ENCODE assay signal across 24 cellular contexts in genomic region chr6:163825033-163825432, GRCh38.
A peak's percentile ranks its signal among the peaks of the same experiment; 100 is the strongest.
DNase-seq lines count a peak whose midpoint lies in the region; ATAC-seq, FAIRE-seq and TF ChIP-seq lines count a peak whose summit lies in the region.
"Had no signal": no experiment of that assay in that cellular context is flagged by ENCODE, and none has a peak within 500 bp of the region (broad histone marks: within the 10 kb centered on the region; RNA-seq: fewer than 3 reads in every experiment).

No MANE protein-coding gene starts in this region.

- H3K4me2 ChIP-seq in GM23338 (no peak overlapping the region), HepG2 (ENCODE audit: low read depth, low read length) (no peak overlapping the region)

- no peak overlapping the region for H3K4me3 ChIP-seq in HFF-Myc (replicated peaks; ENCODE audit: low read depth, low read length)
- no peak overlapping the region for H3K4me3 ChIP-seq in GM23338
- no peak overlapping the region for H3K4me3 ChIP-seq in HepG2 (replicated peaks in 1 of 3; ENCODE audit: insufficient read depth in 1 of 3, low read depth in 2 of 3, low read length in 3 of 3)
- H3K4me3 ChIP-seq: tibial nerve had no signal

- CTCF ChIA-PET in HepG2 (lab: Yijun Ruan, JAX; ENCODE audit: low intra/inter-chr PET ratio, low total read pairs): no interaction called here

- no peaks in the 10 kb centered on the region for H3K36me3 Mint-ChIP-seq in GM23338 (ENCODE audit: low read depth)

- no peaks in the 10 kb centered on the region for H3K4me1 Mint-ChIP-seq in GM23338

- TF ChIP-seq EP300 in HepG2 (IDR thresholded peaks at IDR 0.05; ENCODE audit: low read depth in 2 of 2, low read length in 2 of 2) (no peak), HepG2 (CRISPR knock-in tag; IDR thresholded peaks at IDR 0.05; ENCODE audit: borderline replicate concordance) (no peak)

- H3K36me3 ChIP-seq in GM23338 (ENCODE audit: insufficient read depth) (no peaks in the 10 kb centered on the region), HepG2 (replicated peaks in 1 of 2; ENCODE audit: control insufficient read depth in 1 of 2, insufficient read depth in 2 of 2, low read length in 2 of 2) (no peaks in the 10 kb centered on the region)
- H3K36me3 ChIP-seq: tibial nerve had no signal

- H3F3A ChIP-seq in GM23338 (replicated peaks; ENCODE audit: low read depth): no peaks in the 10 kb centered on the region

- H3K9me3 ChIP-seq in HepG2 (ENCODE audit: low read length): no peaks in the 10 kb centered on the region
- H3K9me3 ChIP-seq: Caco-2, tibial nerve had no signal

- no peak overlapping the region for H3K9ac ChIP-seq in HepG2 (ENCODE audit: insufficient read depth, low read depth, low read length)

- 20% methylated on average over 8 of the region's 9 CpGs for WGBS in HepG2 (ENCODE audit: low lambda C conversion rate)

- no peak for TF ChIP-seq POLR2A in HepG2 (IDR thresholded peaks at IDR 0.05; ENCODE audit: insufficient read depth in 1 of 2, low read depth in 2 of 2, low read length in 2 of 2)

- H4K20me1 ChIP-seq in GM23338 (replicated peaks; ENCODE audit: insufficient read depth) (no peaks in the 10 kb centered on the region), HepG2 (ENCODE audit: insufficient read depth, low read length) (no peaks in the 10 kb centered on the region)

- FAIRE-seq in urothelium cell line (lab: Jason Lieb, UNC) (no peak), HepG2 (lab: Jason Lieb, UNC) (no peak)

- H2AFZ ChIP-seq in GM23338 (no peak overlapping the region), HepG2 (ENCODE audit: low read length) (no peak overlapping the region)

- H3K4me1 ChIP-seq in GM23338 (ENCODE audit: insufficient read depth): no peaks in the 10 kb centered on the region
- no peaks in the 10 kb centered on the region for H3K4me1 ChIP-seq in HepG2 (ENCODE audit: insufficient read depth, low read length)
- H3K4me1 ChIP-seq: Caco-2, foreskin keratinocyte had no signal

- POLR2A ChIA-PET in HepG2 (lab: Yijun Ruan, JAX): no interaction called here

- intact Hi-C loops in HepG2 (cut with micrococcal nuclease; ENCODE audit: unreplicated experiment): no loop called here

- H3K27me3 Mint-ChIP-seq in GM23338 (ENCODE audit: insufficient read depth, low read depth, poor library complexity): peaks cover 5% of the 10 kb centered on the region

- H3K27me3 ChIP-seq in GM23338 (ENCODE audit: insufficient read depth): no peaks in the 10 kb centered on the region
- peaks cover 0 to 60% of the 10 kb centered on the region in 2 experiments; a peak in 4 of 5 replicates for H3K27me3 ChIP-seq in HepG2 (ENCODE audit: control insufficient read depth in 1 of 2, insufficient read depth in 2 of 2, low read length in 2 of 2)
- H3K27me3 ChIP-seq: foreskin keratinocyte, tibial nerve had no signal

- no peak overlapping the region for H3K27ac ChIP-seq in GM23338 (ENCODE audit: low read depth)
- H3K27ac ChIP-seq in HepG2 (ENCODE audit: extremely low read length, insufficient read depth, low read length): no peak overlapping the region
- H3K27ac ChIP-seq: foreskin keratinocyte, tibial nerve had no signal

- no peak overlapping the region for H3K27ac Mint-ChIP-seq in GM23338
- H3K27ac Mint-ChIP-seq: nephron had no signal

- no peak overlapping the region for H3K4me3 Mint-ChIP-seq in GM23338
- H3K4me3 Mint-ChIP-seq: nephron had no signal

- peaks cover 5% of the 10 kb centered on the region; the same call in 1 of the 2 replicates for H3K9me2 ChIP-seq in GM23338 (ENCODE audit: insufficient read depth)

- TF ChIP-seq CTCF in HFF-Myc (IDR thresholded peaks at IDR 0.05; ENCODE audit: low read depth, low read length, missing control alignments): no peak
- no peak for TF ChIP-seq CTCF in GM23338 (conservative IDR thresholded peaks at IDR 0.05; ENCODE audit: low read depth in 2 of 2)
- no peak for TF ChIP-seq CTCF in HepG2 (CRISPR knock-in tag; IDR thresholded peaks at IDR 0.05)

- no peak for TF ChIP-seq RAD21 in HepG2 (CRISPR knock-in tag; IDR thresholded peaks at IDR 0.05)

- ATAC-seq in esophagus mucosa (peak; percentile 83), GM23338 (no peak), HepG2 (no peak)
- ATAC-seq: foreskin keratinocyte, Right ventricle myocardium inferior had no signal

- in situ Hi-C loops in HepG2 (cut with HindIII; ENCODE audit: extremely low pct_ligation_motif_present, low pct_unique_long_range_greater_than_20kb): no loop called here

- no peaks in the 10 kb centered on the region for H3K9me3 Mint-ChIP-seq in GM23338
- H3K9me3 Mint-ChIP-seq: nephron had no signal

- H3K79me2 ChIP-seq in GM23338 (replicated peaks; ENCODE audit: insufficient read depth) (no peaks in the 10 kb centered on the region), HepG2 (ENCODE audit: insufficient read depth, low read length) (no peaks in the 10 kb centered on the region)

- peak; percentile 40 for DNase-seq in HFF-Myc (ENCODE audit: extremely low read depth, low read depth)
- peak; percentile 51 for DNase-seq in RPMI8226
- peak; percentile 33 for DNase-seq in urothelium cell line (ENCODE audit: low spot score)
- DNase-seq in HUDEP-2 (lab: John Stamatoyannopoulos, UW; ENCODE audit: unreplicated experiment in 76 of 76): no peak
- no peak for DNase-seq in GM23338 (ENCODE audit: low spot score)
- DNase-seq in HepG2 (ENCODE audit: low spot score): no peak
- DNase-seq: activated CD4-positive, alpha-beta T cell treated with anti-CD3 and anti-CD28 coated beads, Interleukin-2, amount 50 U/mL, for 1 hour; activated CD8-positive, alpha-beta memory T cell treated with anti-CD3 and anti-CD28 coated beads, Interleukin-2, amount 50 U/mL, for 4 hours; activated naive CD4-positive, alpha-beta T cell; amniotic stem cell; Caco-2; cerebellar nuclear complex; kidney glomerular epithelial cell; NCI-H187; NK-92 treated with Interleukin-12 subunit alpha and Interleukin-12 subunit beta, amount 100 ng/mL, for 24 hours; posterior cingulate gyrus; stimulated activated CD4-positive, alpha-beta T cell treated with anti-CD3 and anti-CD28 coated beads, Interleukin-2, amount 100 ng/mL, for 24 hours; stimulated activated naive CD4-positive, alpha-beta T cell treated with Interleukin-2 at 50 U/mL for 16 hours; T-helper 1 cell had no signal

- no TSS peak for BruUV-seq in HepG2 (replicated peaks; lab: Mats Ljungman, UMichigan)

TF ChIP-seq in GM23338, 12 proteins besides CTCF, POLR2A, EP300 and RAD21 (continues in another document):
- no peak for TF ChIP-seq POLR2AphosphoS5 (IDR thresholded peaks at IDR 0.05; ENCODE audit: low read depth)
- no peak for TF ChIP-seq STAT1 (IDR thresholded peaks at IDR 0.05; ENCODE audit: unreplicated experiment)
- no peak for TF ChIP-seq REST (IDR thresholded peaks at IDR 0.05; ENCODE audit: unreplicated experiment)

TF ChIP-seq in HepG2, 621 proteins besides CTCF, POLR2A, EP300 and RAD21 (continues in another document):
- no peak for TF ChIP-seq ZNF431 (CRISPR knock-in tag; IDR thresholded peaks at IDR 0.05; ENCODE audit: borderline replicate concordance, low read depth)
- TF ChIP-seq EED (CRISPR knock-in tag; IDR thresholded peaks at IDR 0.05): no peak
- no peak for TF ChIP-seq ISL2 (CRISPR knock-in tag; IDR thresholded peaks at IDR 0.05)
- no peak for TF ChIP-seq ZNF710 (CRISPR knock-in tag; IDR thresholded peaks at IDR 0.05; ENCODE audit: borderline replicate concordance)
- no peak for TF ChIP-seq ZNF34 (CRISPR knock-in tag; IDR thresholded peaks at IDR 0.05; ENCODE audit: borderline replicate concordance)
- TF ChIP-seq ZFY (CRISPR knock-in tag; IDR thresholded peaks at IDR 0.05): no peak
- TF ChIP-seq, protein P1, sequence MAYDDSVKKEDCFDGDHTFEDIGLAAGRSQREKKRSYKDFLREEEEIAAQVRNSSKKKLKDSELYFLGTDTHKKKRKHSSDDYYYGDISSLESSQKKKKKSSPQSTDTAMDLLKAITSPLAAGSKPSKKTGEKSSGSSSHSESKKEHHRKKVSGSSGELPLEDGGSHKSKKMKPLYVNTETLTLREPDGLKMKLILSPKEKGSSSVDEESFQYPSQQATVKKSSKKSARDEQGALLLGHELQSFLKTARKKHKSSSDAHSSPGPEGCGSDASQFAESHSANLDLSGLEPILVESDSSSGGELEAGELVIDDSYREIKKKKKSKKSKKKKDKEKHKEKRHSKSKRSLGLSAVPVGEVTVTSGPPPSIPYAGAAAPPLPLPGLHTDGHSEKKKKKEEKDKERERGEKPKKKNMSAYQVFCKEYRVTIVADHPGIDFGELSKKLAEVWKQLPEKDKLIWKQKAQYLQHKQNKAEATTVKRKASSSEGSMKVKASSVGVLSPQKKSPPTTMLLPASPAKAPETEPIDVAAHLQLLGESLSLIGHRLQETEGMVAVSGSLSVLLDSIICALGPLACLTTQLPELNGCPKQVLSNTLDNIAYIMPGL (CRISPR knock-in tag; IDR thresholded peaks at IDR 0.05; ENCODE audit: borderline replicate concordance in 1 of 2, low read depth in 1 of 2): no peak
- TF ChIP-seq GLI4 (CRISPR knock-in tag; IDR thresholded peaks at IDR 0.05; ENCODE audit: borderline replicate concordance): no peak
- no peak for TF ChIP-seq MAZ (IDR thresholded peaks at IDR 0.05; ENCODE audit: borderline replicate concordance, low read depth, low read length)
- no peak for TF ChIP-seq MAZ (CRISPR knock-in tag; IDR thresholded peaks at IDR 0.05; ENCODE audit: low read depth)
- no peak for TF ChIP-seq CEBPG (CRISPR knock-in tag; IDR thresholded peaks at IDR 0.05)
- no peak for TF ChIP-seq TBX2 (CRISPR knock-in tag; IDR thresholded peaks at IDR 0.05; ENCODE audit: borderline replicate concordance)

Comparison
In these comparisons a context has a peak if more than half of its experiments do, and no peak if none do; other contexts are left out.
1. DNase-seq: peak in HFF-Myc (single experiment), RPMI8226 (single experiment) and urothelium cell line (single experiment); none in HUDEP-2 (0 of 76), GM23338 (single experiment) and HepG2 (single experiment).